Comparison of ENCODE assay signal across 8 cellular contexts in the genomic region with DNA sequence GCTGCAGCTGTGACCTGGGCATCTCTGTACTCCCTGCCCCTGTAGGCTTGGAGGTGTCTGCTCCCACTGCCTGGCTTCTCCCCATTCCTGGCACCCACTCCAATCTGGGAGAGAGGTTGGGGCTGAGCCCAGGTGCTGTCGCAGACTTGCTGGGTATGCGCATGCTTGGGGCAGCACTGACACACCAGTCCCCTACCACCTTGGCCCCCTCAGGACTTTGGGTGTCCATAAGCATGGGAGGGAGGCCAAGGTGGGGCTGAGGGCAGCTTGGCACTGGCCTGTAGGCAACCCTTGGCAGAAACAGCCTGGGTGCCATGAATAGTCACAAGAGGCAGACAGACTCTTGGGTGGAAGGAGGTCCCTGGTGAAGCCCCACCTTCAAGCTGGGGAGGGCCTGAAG.
"Had no signal": no experiment of that assay in that cellular context is flagged by ENCODE, and none has a peak within 500 bp of the region (broad histone marks: within the 10 kb centered on the region; RNA-seq: fewer than 3 reads in every experiment).

No MANE protein-coding gene starts in this region.

- H3K9ac ChIP-seq: GM23248 had no signal

- H3K4me3 ChIP-seq: GM23248 had no signal

- DNase-seq: GM23248, GOT3, H9, HCEC 1CT, KBM-7 had no signal

- FAIRE-seq: H54, HTR-8/SVneo had no signal

- H3K4me3 Mint-ChIP-seq: H9, IgD-negative memory B cell had no signal

- H2AFZ ChIP-seq: GM23248 had no signal

- H3K27ac Mint-ChIP-seq: H9, IgD-negative memory B cell had no signal

- H3K27ac ChIP-seq: GM23248 had no signal
